25 cellular contexts compared by ENCODE assay signal in genomic region chr1:183293856-183294255, GRCh38.
"Had no signal": no experiment of that assay in that cellular context is flagged by ENCODE, and none has a peak within 500 bp of the region (broad histone marks: within the 10 kb centered on the region; RNA-seq: fewer than 3 reads in every experiment).

No MANE protein-coding gene starts in this region.

- H3K4me3 ChIP-seq: ascending aorta, breast epithelium, cardiac muscle cell, colonic mucosa, dorsolateral prefrontal cortex had no signal

- H3K36me3 ChIP-seq: ascending aorta, breast epithelium, cardiac muscle cell, colonic mucosa had no signal

- ATAC-seq: activated CD4-positive, alpha-beta T cell treated with anti-CD3 and anti-CD28 coated beads for 36 hours; activated CD8-positive, alpha-beta memory T cell treated with anti-CD3 and anti-CD28 coated beads, Interleukin-2, amount 10 ng/mL, durations not matched to agents 7 days and 5 days; activated CD8-positive, alpha-beta T cell treated with anti-CD3 and anti-CD28 coated beads, Interleukin-2, amount 10 ng/mL, durations not matched to agents 7 days and 5 days; activated naive CD4-positive, alpha-beta T cell treated with anti-CD3 and anti-CD28 coated beads, Interleukin-2, amount 50 U/mL, for 72 hours; activated T-cell treated with anti-CD3 and anti-CD28 coated beads, Interleukin-2, amount 50 U/mL, for 72 hours had no signal

- H3K27me3 ChIP-seq: ascending aorta, breast epithelium, cardiac muscle cell, colonic mucosa, dorsolateral prefrontal cortex had no signal

- H3K9me3 ChIP-seq: ascending aorta, breast epithelium, colonic mucosa had no signal

- H3K4me1 ChIP-seq: breast epithelium, colonic mucosa had no signal

- DNase-seq: activated CD4-positive, alpha-beta memory T cell treated with anti-CD3 and anti-CD28 coated beads for 36 hours; activated CD4-positive, alpha-beta T cell treated with anti-CD3 and anti-CD28 coated beads for 36 hours; activated CD4-positive, alpha-beta T cell treated with anti-CD3 and anti-CD28 coated beads, Interleukin-2, amount 10 ng/mL, durations not matched to agents 24 days and 14 days; activated CD4-positive, CD25-positive, alpha-beta regulatory T cell; activated CD4-positive, CD25-positive, alpha-beta regulatory T cell treated with anti-CD3 and anti-CD28 coated beads, Interleukin-2, amount 50 U/mL, for 72 hours; activated CD8-positive, alpha-beta memory T cell treated with anti-CD3 and anti-CD28 coated beads, Interleukin-2, amount 10 ng/mL, durations not matched to agents 7 days and 5 days; activated CD8-positive, alpha-beta memory T cell treated with anti-CD3 and anti-CD28 coated beads, Interleukin-2, amount 50 U/mL, for 4 hours; activated CD8-positive, alpha-beta T cell treated with anti-CD3 and anti-CD28 coated beads, Interleukin-2, amount 10 ng/mL, durations not matched to agents 7 days and 5 days; activated gamma-delta T cell; activated naive CD4-positive, alpha-beta T cell; activated naive CD4-positive, alpha-beta T cell treated with anti-CD3 and anti-CD28 coated beads, Interleukin-2, amount 10 ng/mL, durations not matched to agents 7 days and 5 days; activated naive CD8-positive, alpha-beta T cell treated with anti-CD3 and anti-CD28 coated beads, Interleukin-2, amount 10 ng/mL, durations not matched to agents 7 days and 5 days; activated T-cell treated with anti-CD3 and anti-CD28 coated beads, Interleukin-2, amount 50 U/mL, for 24 hours; activated T-cell treated with anti-CD3 and anti-CD28 coated beads, Interleukin-2, amount 50 U/mL, for 72 hours; central memory CD4-positive, alpha-beta T cell; cerebellar nuclear complex; colonic mucosa; dorsolateral prefrontal cortex; effector memory CD4-positive, alpha-beta T cell; foreskin fibroblast; T-helper 2 cell had no signal

- H3K27ac ChIP-seq: ascending aorta, breast epithelium, cardiac muscle cell, colonic mucosa, dorsolateral prefrontal cortex had no signal
